ENCODE assay signal across 8 cellular contexts in genomic region chr3:11601446-11602241, GRCh38. TPM values are rescaled to one million over a fixed set of nuclear protein-coding genes. Genes with fewer than 3 reads are reported as not detected.
A peak's percentile ranks its signal among the peaks of the same experiment; 100 is the strongest.
DNase-seq lines count a peak whose midpoint lies in the region; ATAC-seq and TF ChIP-seq lines count a peak whose summit lies in the region.

No MANE protein-coding gene starts in this region.

- ATAC-seq in HG03066 (IDR thresholded peaks at IDR 0.05; ENCODE audit: low read depth, unreplicated experiment): peak; percentile 84

- no peak for TF ChIP-seq EP300 in stomach (IDR thresholded peaks at IDR 0.05)

- intact Hi-C loops in stomach (cut with DNase I; ENCODE audit: low total_unique reads): no loop called here

- peak; percentile 15 for DNase-seq in stimulated activated CD4-positive, alpha-beta T cell treated with anti-CD3 and anti-CD28 coated beads, Interleukin-15, amount 100 ng/mL, for 24 hours
- DNase-seq in stimulated activated CD4-positive, alpha-beta T cell treated with anti-CD3 and anti-CD28 coated beads, Interleukin-4, amount 100 ng/mL, for 1 hour: no peak
- DNase-seq in activated CD8-positive, alpha-beta memory T cell treated with anti-CD3 and anti-CD28 coated beads for 24 hours: peak; percentile 68
- no peak for DNase-seq in hepatocyte (ENCODE audit: low spot score)
- DNase-seq in stomach: peak; percentile 60
- no peak for DNase-seq in GOT3 (lab: John Stamatoyannopoulos, UW)
- no peak for DNase-seq in NCI-H1436 treated with DMSO at 0.1 percent for 48 hours (lab: John Stamatoyannopoulos, UW)

- H4K20me1 ChIP-seq in hepatocyte (ENCODE audit: insufficient read depth, poor library complexity, severe bottlenecking): peaks cover 42% of the 10 kb centered on the region

- no peaks in the 10 kb centered on the region for H3K27me3 ChIP-seq in hepatocyte
- H3K27me3 ChIP-seq in stomach: no peaks in the 10 kb centered on the region

- TF ChIP-seq POLR2A in stomach (IDR thresholded peaks at IDR 0.05): no peak

- H2AFZ ChIP-seq in hepatocyte: no peak overlapping the region

- H3K4me3 ChIP-seq in hepatocyte: no peak overlapping the region
- no peak overlapping the region for H3K4me3 ChIP-seq in stomach

- H3K36me3 ChIP-seq in hepatocyte (replicated peaks; ENCODE audit: insufficient read depth, low read depth) (no peaks in the 10 kb centered on the region), stomach (peaks cover 0 to 22% (median 12%) of the 10 kb centered on the region in 4 donors)

- H3K27ac ChIP-seq in hepatocyte (peak overlapping the region; percentile 90), stomach (peak overlapping the region; percentile 5 to 86 (median 78))

- peaks cover 39% of the 10 kb centered on the region for H3K4me1 ChIP-seq in hepatocyte (ENCODE audit: insufficient read depth)
- peaks cover 17 to 69% (median 51%) of the 10 kb centered on the region in 4 donors for H3K4me1 ChIP-seq in stomach

- 68% methylated on average over 21 of the region's 21 CpGs for WGBS in hepatocyte (ENCODE audit: low lambda C conversion rate, missing lambda C conversion rate)
- 37 to 45% (median 39%) methylated on average over 21 of the region's 21 CpGs for WGBS in stomach, 5 donors

- TF ChIP-seq CTCF in hepatocyte (IDR thresholded peaks at IDR 0.05; ENCODE audit: poor library complexity) (no peak), stomach (IDR thresholded peaks at IDR 0.05) (no peak)

- H3K9me3 ChIP-seq in hepatocyte (ENCODE audit: low read depth) (no peaks in the 10 kb centered on the region), stomach (no peaks in the 10 kb centered on the region)

- peak overlapping the region; percentile 34 for H3K4me2 ChIP-seq in hepatocyte

- H3K79me2 ChIP-seq in hepatocyte: peaks cover 88% of the 10 kb centered on the region

- no peaks in the 10 kb centered on the region for H3K9me2 ChIP-seq in hepatocyte (replicated peaks; ENCODE audit: insufficient read depth)

RNA-seq across cellular contexts. Expression of gene VGLL4, which starts 42.1 kb away (rescaled TPM):
- total RNA-seq in hepatocyte (99.3 and 109 TPM in 2 replicates), stomach (100 to 1,000 TPM in 2 of 5 donors, 10 to 100 TPM in 3; 15.2 to 147 (median 53.8) TPM)
- polyA plus RNA-seq in hepatocyte (57.9 and 70.5 TPM in 2 replicates), stomach (10 to 100 TPM; 18.9 to 33.9 (median 26.0) TPM)

Comparison
In these comparisons a context has a peak if more than half of its experiments do, and no peak if none do; other contexts are left out.
1. DNase-seq: peak in stimulated activated CD4-positive, alpha-beta T cell treated with anti-CD3 and anti-CD28 coated beads, Interleukin-15, amount 100 ng/mL, for 24 hours (single experiment), activated CD8-positive, alpha-beta memory T cell treated with anti-CD3 and anti-CD28 coated beads for 24 hours (single experiment) and stomach (single experiment); none in stimulated activated CD4-positive, alpha-beta T cell treated with anti-CD3 and anti-CD28 coated beads, Interleukin-4, amount 100 ng/mL, for 1 hour (single experiment), hepatocyte (single experiment), GOT3 (single experiment) and NCI-H1436 treated with DMSO at 0.1 percent for 48 hours (single experiment).